ENCODE assay signal across 11 cellular contexts in the genomic region with DNA sequence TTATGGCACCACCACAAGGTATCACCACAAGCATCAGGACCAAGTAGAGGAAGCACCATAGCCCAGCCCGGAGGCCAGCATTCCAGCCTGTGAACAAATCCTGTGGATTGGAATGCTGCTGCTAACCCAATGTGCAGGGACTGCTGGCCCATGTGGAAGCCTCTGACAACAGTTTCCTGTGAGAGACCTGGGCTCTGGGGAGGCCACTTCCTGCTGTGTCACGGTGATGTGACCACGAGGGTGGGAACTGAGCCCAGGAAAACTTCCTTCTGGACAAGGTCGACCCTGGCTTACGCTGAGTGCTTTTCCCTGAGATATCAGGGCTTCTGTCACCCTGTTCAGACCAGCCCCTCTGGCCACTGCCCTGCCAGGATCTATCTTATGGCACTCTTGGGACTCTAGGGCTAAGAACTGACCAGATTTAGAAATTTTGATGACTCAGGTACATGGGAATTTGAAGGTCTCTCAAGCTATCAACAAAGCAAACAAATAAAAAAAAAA.
DNase-seq lines count a peak whose midpoint lies in the region; ATAC-seq and TF ChIP-seq lines count a peak whose summit lies in the region.
"Had no signal": no experiment of that assay in that cellular context is flagged by ENCODE, and none has a peak within 500 bp of the region (broad histone marks: within the 10 kb centered on the region; RNA-seq: fewer than 3 reads in every experiment).

No MANE protein-coding gene starts in this region.

- no peaks in the 10 kb centered on the region for H3K27me3 Mint-ChIP-seq in stimulated activated memory B cell treated with anti-CD40 and anti-IgM and Interleukin-4, amounts not matched to agents 10 μg/mL and 1 μg/mL and 100 μg/mL, for 72 hours

- DNase-seq in CMK (ENCODE audit: low read depth) (peak; percentile 57), SJSA1 (ENCODE audit: low read depth in 1 of 2, low spot score in 2 of 2) (peak; percentile 96 to 97), fibroblast of pulmonary artery (ENCODE audit: low read depth) (peak; percentile 93), ovary (peak; percentile 24 to 40 (median 35))
- no peak for DNase-seq in stimulated activated CD4-positive, alpha-beta T cell treated with anti-CD3 and anti-CD28 coated beads, Interleukin-15, amount 100 ng/mL, for 24 hours
- DNase-seq in stimulated activated CD4-positive, alpha-beta T cell treated with anti-CD3 and anti-CD28 coated beads, Interleukin-12 subunit alpha, Interleukin-12 subunit beta, amount 100 ng/mL, for 4 hours = no peak
- DNase-seq: DMS79 treated with DMSO at 0.1 percent for 48 hours had no signal

- no peaks in the 10 kb centered on the region for H3K27me3 ChIP-seq in SJSA1 (replicated peaks)
- H3K27me3 ChIP-seq in ovary = no peaks in the 10 kb centered on the region

- H3K36me3 ChIP-seq in SJSA1 = no peaks in the 10 kb centered on the region
- H3K36me3 ChIP-seq in ovary = no peaks in the 10 kb centered on the region

- no peaks in the 10 kb centered on the region for H3K4me1 Mint-ChIP-seq in stimulated activated memory B cell treated with anti-CD40 and anti-IgM and Interleukin-4, amounts not matched to agents 10 μg/mL and 1 μg/mL and 100 μg/mL, for 72 hours
- H3K4me1 Mint-ChIP-seq: nephron had no signal

- ATAC-seq in stimulated activated memory B cell treated with anti-CD40 and anti-IgM and Interleukin-4, amounts not matched to agents 10 μg/mL and 1 μg/mL and 100 μg/mL, for 72 hours = no peak
- ATAC-seq in GM18517 (IDR thresholded peaks at IDR 0.05; ENCODE audit: unreplicated experiment) = no peak

- H3K9me3 ChIP-seq in SJSA1 (replicated peaks) = no peaks in the 10 kb centered on the region; the same call in 1 of the 2 replicates
- H3K9me3 ChIP-seq in ovary = no peaks in the 10 kb centered on the region

- TF ChIP-seq EP300 in ovary (IDR thresholded peaks at IDR 0.05) = no peak

- H3K36me3 Mint-ChIP-seq in stimulated activated memory B cell treated with anti-CD40 and anti-IgM and Interleukin-4, amounts not matched to agents 10 μg/mL and 1 μg/mL and 100 μg/mL, for 72 hours = no peaks in the 10 kb centered on the region

- intact Hi-C loops in ovary (cut with DNase I) = no loop called here

- 22 to 41% (median 25%) methylated on average over 5 of the region's 5 CpGs for WGBS in ovary, 3 donors

- H3K27ac ChIP-seq in SJSA1 (peak overlapping the region; percentile 98), ovary (no peak overlapping the region)

- H3K4me3 ChIP-seq in SJSA1 (no peak overlapping the region), fibroblast of pulmonary artery (replicated peaks; ENCODE audit: low read depth, low read length) (no peak overlapping the region), ovary (no peak overlapping the region)

- TF ChIP-seq CTCF in fibroblast of pulmonary artery (IDR thresholded peaks at IDR 0.05; ENCODE audit: low read length, missing control alignments) (no peak), ovary (IDR thresholded peaks at IDR 0.05) (no peak)

- H3K27ac Mint-ChIP-seq in stimulated activated memory B cell treated with anti-CD40 and anti-IgM and Interleukin-4, amounts not matched to agents 10 μg/mL and 1 μg/mL and 100 μg/mL, for 72 hours = no peak overlapping the region
- H3K27ac Mint-ChIP-seq: activated T-helper 1 cell treated with anti-CD3 and anti-CD28 coated beads, Interleukin-12 subunit alpha, Interleukin-12 subunit beta, Interleukin-2, Interleukin-4 antibody, amounts not matched to agents 30 ng/mL and 10 ng/mL and 1 ng/mL, durations not matched to agents 14 hours and 24 hours and 36 hours; nephron had no signal

- no peak overlapping the region for H3K4me3 Mint-ChIP-seq in stimulated activated memory B cell treated with anti-CD40 and anti-IgM and Interleukin-4, amounts not matched to agents 10 μg/mL and 1 μg/mL and 100 μg/mL, for 72 hours
- H3K4me3 Mint-ChIP-seq: activated T-helper 1 cell treated with anti-CD3 and anti-CD28 coated beads, Interleukin-12 subunit alpha, Interleukin-12 subunit beta, Interleukin-2, Interleukin-4 antibody, amounts not matched to agents 30 ng/mL and 10 ng/mL and 1 ng/mL, durations not matched to agents 14 hours and 24 hours and 36 hours; nephron had no signal

- H3K9me3 Mint-ChIP-seq in stimulated activated memory B cell treated with anti-CD40 and anti-IgM and Interleukin-4, amounts not matched to agents 10 μg/mL and 1 μg/mL and 100 μg/mL, for 72 hours = no peaks in the 10 kb centered on the region
- H3K9me3 Mint-ChIP-seq: activated T-helper 1 cell treated with anti-CD3 and anti-CD28 coated beads, Interleukin-12 subunit alpha, Interleukin-12 subunit beta, Interleukin-2, Interleukin-4 antibody, amounts not matched to agents 30 ng/mL and 10 ng/mL and 1 ng/mL, durations not matched to agents 14 hours and 24 hours and 36 hours; nephron had no signal

- H3K4me1 ChIP-seq in SJSA1 (replicated peaks) = peaks cover 79% of the 10 kb centered on the region
- peaks cover 2% of the 10 kb centered on the region for H3K4me1 ChIP-seq in ovary (ENCODE audit: insufficient read depth)

- TF ChIP-seq POLR2A in ovary (IDR thresholded peaks at IDR 0.05) = no peak

Comparison
In these comparisons a context has a peak if more than half of its experiments do, and no peak if none do; other contexts are left out.
1. DNase-seq: peak in CMK (single experiment), SJSA1 (2 of 2), fibroblast of pulmonary artery (single experiment) and ovary (5 of 5); none in stimulated activated CD4-positive, alpha-beta T cell treated with anti-CD3 and anti-CD28 coated beads, Interleukin-15, amount 100 ng/mL, for 24 hours (single experiment) and stimulated activated CD4-positive, alpha-beta T cell treated with anti-CD3 and anti-CD28 coated beads, Interleukin-12 subunit alpha, Interleukin-12 subunit beta, amount 100 ng/mL, for 4 hours (single experiment).